ENCODE assay signal across 8 cellular contexts in genomic region chr14:58239259-58240210, GRCh38. TPM values are rescaled to one million over a fixed set of nuclear protein-coding genes. Genes with fewer than 3 reads are reported as not detected.
A peak's percentile ranks its signal among the peaks of the same experiment; 100 is the strongest.
DNase-seq lines count a peak whose midpoint lies in the region; ATAC-seq and TF ChIP-seq lines count a peak whose summit lies in the region.

No MANE protein-coding gene starts in this region.

- peaks cover 10% of the 10 kb centered on the region for H3K4me1 ChIP-seq in effector memory CD4-positive, alpha-beta T cell (ENCODE audit: control insufficient read depth, insufficient read depth, low read length, poor library complexity, severe bottlenecking)

- POLR2A ChIA-PET in activated CD8-positive, alpha-beta T cell treated with anti-CD3 and anti-CD28 coated beads for 36 hours (lab: Charles Lee): interaction anchor here (1.8 to 2.2 kb wide), 2 partner anchors 14 to 59 kb away, joined by 5 read pairs; partner anchors contain the start of gene ARID4A

- no peaks in the 10 kb centered on the region for H3K36me3 ChIP-seq in effector memory CD4-positive, alpha-beta T cell (ENCODE audit: control insufficient read depth, insufficient read depth, low read length)

- no peaks in the 10 kb centered on the region for H3K9me3 ChIP-seq in effector memory CD4-positive, alpha-beta T cell (ENCODE audit: control insufficient read depth, low read length)

- H3K9me3 Mint-ChIP-seq in activated CD8-positive, alpha-beta T cell treated with anti-CD3 and anti-CD28 coated beads for 36 hours: no peaks in the 10 kb centered on the region

- H3K27me3 Mint-ChIP-seq in activated CD8-positive, alpha-beta T cell treated with anti-CD3 and anti-CD28 coated beads for 36 hours: peaks cover 2% of the 10 kb centered on the region

- peaks cover 15% of the 10 kb centered on the region for H3K4me1 Mint-ChIP-seq in activated CD8-positive, alpha-beta T cell treated with anti-CD3 and anti-CD28 coated beads for 36 hours (ENCODE audit: low read depth)

- DNase-seq in C1 segment of cervical spinal cord (lab: John Stamatoyannopoulos, UW) (peak in 12 of 14 donors; percentile 21 to 69 (median 46)), HFF-Myc (ENCODE audit: extremely low read depth, low read depth) (no peak), NCI-H526 (lab: John Stamatoyannopoulos, UW) (peak; percentile 61 to 74), medulla oblongata (ENCODE audit: extremely low spot score) (peak; percentile 90)
- DNase-seq in activated CD8-positive, alpha-beta T cell treated with anti-CD3 and anti-CD28 coated beads for 36 hours: peak; percentile 89
- peak; percentile 64 to 79 (median 79) for DNase-seq in effector memory CD4-positive, alpha-beta T cell
- peak; percentile 65 to 72 (median 65) for DNase-seq in stimulated activated CD4-positive, alpha-beta T cell treated with anti-CD3 and anti-CD28 coated beads, TNF-alpha, amount 100 ng/mL, for 48 hours (ENCODE audit: low read depth in 3 of 3)

- H3K4me3 ChIP-seq in HFF-Myc (replicated peaks; ENCODE audit: low read depth, low read length): peak overlapping the region; percentile 59
- H3K4me3 ChIP-seq in effector memory CD4-positive, alpha-beta T cell (ENCODE audit: insufficient read depth, low read depth, low read length, poor library complexity, severe bottlenecking): peak overlapping the region; percentile 84

- ATAC-seq in activated CD8-positive, alpha-beta T cell treated with anti-CD3 and anti-CD28 coated beads for 36 hours: peak; percentile 22
- no peak for ATAC-seq in HG02588 (IDR thresholded peaks at IDR 0.05; ENCODE audit: unreplicated experiment)

- peak overlapping the region; percentile 80 for H3K27ac ChIP-seq in effector memory CD4-positive, alpha-beta T cell (ENCODE audit: insufficient read depth, low read length, poor library complexity, severe bottlenecking)

- no peaks in the 10 kb centered on the region for H3K27me3 ChIP-seq in effector memory CD4-positive, alpha-beta T cell (replicated peaks; ENCODE audit: control insufficient read depth, insufficient read depth, low read length, poor library complexity, severe bottlenecking)

- no peak overlapping the region for H3K4me3 Mint-ChIP-seq in activated CD8-positive, alpha-beta T cell treated with anti-CD3 and anti-CD28 coated beads for 36 hours

- intact Hi-C loops in activated CD8-positive, alpha-beta T cell treated with anti-CD3 and anti-CD28 coated beads for 36 hours (cut with micrococcal nuclease): loop anchor here (5.0 kb wide), 2 partner anchors 37 to 188 kb away; partner anchors contain the start of genes ACTR10, KIAA0586 and TIMM9

- no peak for TF ChIP-seq CTCF in HFF-Myc (IDR thresholded peaks at IDR 0.05; ENCODE audit: low read depth, low read length, missing control alignments)
- no peak for TF ChIP-seq CTCF in activated CD8-positive, alpha-beta T cell treated with anti-CD3 and anti-CD28 coated beads for 36 hours (IDR thresholded peaks at IDR 0.05)

- no peaks in the 10 kb centered on the region for H3K36me3 Mint-ChIP-seq in activated CD8-positive, alpha-beta T cell treated with anti-CD3 and anti-CD28 coated beads for 36 hours (ENCODE audit: low read depth)

- no peak overlapping the region for H3K27ac Mint-ChIP-seq in activated CD8-positive, alpha-beta T cell treated with anti-CD3 and anti-CD28 coated beads for 36 hours

- CTCF ChIA-PET in activated CD8-positive, alpha-beta T cell treated with anti-CD3 and anti-CD28 coated beads for 36 hours (lab: Charles Lee): interaction anchor here (1.4 kb wide), 1 partner anchor 40 kb away, joined by 3 read pairs; the partner anchor contains the start of gene ACTR10

RNA-seq across cellular contexts. Expression of gene PSMA3, which starts 5.1 kb away (rescaled TPM):
- total RNA-seq in activated CD8-positive, alpha-beta T cell treated with anti-CD3 and anti-CD28 coated beads for 36 hours: 100 to 1,000 TPM; 378 to 401 TPM

RNA-seq across cellular contexts. Expression of gene ACTR10, which starts 39.6 kb away (rescaled TPM):
- total RNA-seq in activated CD8-positive, alpha-beta T cell treated with anti-CD3 and anti-CD28 coated beads for 36 hours: 10 to 100 TPM; 30.3 to 36.5 TPM

RNA-seq across cellular contexts. Expression of gene ARID4A, which starts 58.8 kb away (rescaled TPM):
- 10 to 100 TPM; 22.1 to 22.4 TPM for total RNA-seq in activated CD8-positive, alpha-beta T cell treated with anti-CD3 and anti-CD28 coated beads for 36 hours
